In genomic region chr7:157829491-157829890, GRCh38 we compare ENCODE assay signal across 17 cellular contexts.
DNase-seq lines count a peak whose midpoint lies in the region; ATAC-seq, FAIRE-seq and TF ChIP-seq lines count a peak whose summit lies in the region.
"Had no signal": no experiment of that assay in that cellular context is flagged by ENCODE, and none has a peak within 500 bp of the region (broad histone marks: within the 10 kb centered on the region; RNA-seq: fewer than 3 reads in every experiment).

No MANE protein-coding gene starts in this region.

- H3K4me3 Mint-ChIP-seq in neural progenitor cell = no peak overlapping the region
- H3K4me3 Mint-ChIP-seq: CD4-positive, alpha-beta memory T cell had no signal

- H3K4me1 ChIP-seq in K562 (replicated peaks in 1 of 2; ENCODE audit: control insufficient read depth in 2 of 2, insufficient read depth in 2 of 2, low read length in 2 of 2) = no peaks in the 10 kb centered on the region
- H3K4me1 ChIP-seq in neural progenitor cell = peaks cover 1% of the 10 kb centered on the region
- H3K4me1 ChIP-seq in upper lobe of right lung = no peaks in the 10 kb centered on the region
- H3K4me1 ChIP-seq: A549, BE2C, HAP-1 had no signal

- peaks cover 33 to 96% of the 10 kb centered on the region in 2 experiments for H3K27me3 ChIP-seq in K562 (ENCODE audit: control insufficient read depth in 2 of 2, insufficient read depth in 2 of 2, low read length in 2 of 2)
- H3K27me3 ChIP-seq in neural progenitor cell = no peaks in the 10 kb centered on the region
- peaks cover 5% of the 10 kb centered on the region for H3K27me3 ChIP-seq in upper lobe of right lung
- H3K27me3 ChIP-seq: BE2C had no signal

- H3K27ac Mint-ChIP-seq in neural progenitor cell = peak overlapping the region; percentile 42

- H4K20me1 ChIP-seq in K562 (replicated peaks; ENCODE audit: control insufficient read depth, insufficient read depth, low read length) (peaks cover 9% of the 10 kb centered on the region), neural progenitor cell (ENCODE audit: low read depth) (no peaks in the 10 kb centered on the region)

- H3K9me1 ChIP-seq in K562 (ENCODE audit: control insufficient read depth, insufficient read depth, low read length) = no peaks in the 10 kb centered on the region

- peaks cover 2% of the 10 kb centered on the region for H3F3A ChIP-seq in neural progenitor cell (ENCODE audit: low read depth)

- H3K4me3 ChIP-seq in K562 (no peak overlapping the region), neural progenitor cell (no peak overlapping the region), upper lobe of right lung (no peak overlapping the region)
- H3K4me3 ChIP-seq: A549, GM12878, HAP-1 had no signal

- H2AFZ ChIP-seq in K562 (ENCODE audit: low read depth, low read length) (no peak overlapping the region), neural progenitor cell (replicated peaks) (no peak overlapping the region)

- H3K9ac ChIP-seq in K562 (ENCODE audit: insufficient read depth in 1 of 2, low read depth in 2 of 2, low read length in 2 of 2) = no peak overlapping the region
- H3K9ac ChIP-seq in neural progenitor cell = no peak overlapping the region

- DNase-seq in activated CD8-positive, alpha-beta memory T cell treated with anti-CD3 and anti-CD28 coated beads, Interleukin-2, amount 50 U/mL, for 4 hours = peak; percentile 4
- DNase-seq in activated CD8-positive, alpha-beta memory T cell treated with anti-CD3 and anti-CD28 coated beads for 24 hours = no peak
- DNase-seq in K562 (ENCODE audit: extremely low read depth in 1 of 4, low spot score in 3 of 4) (no peak), neural progenitor cell (ENCODE audit: low spot score) (no peak), upper lobe of right lung (peak; percentile 58), mesenteric fat pad (ENCODE audit: low spot score) (no peak)
- DNase-seq: BE2C; CD4-positive, alpha-beta memory T cell; GOT3 had no signal

- peaks cover 23% of the 10 kb centered on the region for H3K4me1 Mint-ChIP-seq in neural progenitor cell

- H3K79me2 ChIP-seq in K562 (ENCODE audit: control insufficient read depth, insufficient read depth, low read length) (no peaks in the 10 kb centered on the region), neural progenitor cell (ENCODE audit: low read depth) (no peaks in the 10 kb centered on the region)

- TF ChIP-seq EP300 in K562 (IDR thresholded peaks at IDR 0.05; ENCODE audit: low read length) = no peak

- FAIRE-seq in K562 (lab: Jason Lieb, UNC) = no peak
- FAIRE-seq: A549, GM12878, GM18507 had no signal

- intact Hi-C loops in K562 (cut with micrococcal nuclease) (no loop called here), upper lobe of right lung (cut with DNase I) (no loop called here)

- BruUV-seq in K562 (replicated peaks; lab: Mats Ljungman, UMichigan) = no TSS peak

- TF ChIP-seq RAD21 in K562 (CRISPR knock-in tag; conservative IDR thresholded peaks at IDR 0.05 in 1 of 2, IDR thresholded peaks at IDR 0.05 in 1 of 2) = peak in 1 of 2 experiments; percentile 17; a peak in 2 of 4 replicates

- 2% methylated on average over 15 of the region's 15 CpGs for WGBS in K562 (ENCODE audit: insufficient coverage, low coverage, missing lambda C conversion rate)

- no peak overlapping the region for H3K4me2 ChIP-seq in K562 (ENCODE audit: insufficient read depth, low read length)
- no peak overlapping the region for H3K4me2 ChIP-seq in neural progenitor cell
- H3K4me2 ChIP-seq: A549 had no signal

- no peaks in the 10 kb centered on the region for H3K9me3 Mint-ChIP-seq in neural progenitor cell
- H3K9me3 Mint-ChIP-seq: CD4-positive, alpha-beta memory T cell had no signal

- CTCF ChIA-PET in K562 (lab: Yijun Ruan, JAX; ENCODE audit: low intra/inter-chr PET ratio) = no interaction called here

- H3K9me3 ChIP-seq in K562 (replicated peaks; ENCODE audit: control insufficient read depth, insufficient read depth, low read depth, low read length) (no peaks in the 10 kb centered on the region), neural progenitor cell (ENCODE audit: low read depth) (no peaks in the 10 kb centered on the region), upper lobe of right lung (no peaks in the 10 kb centered on the region)
- H3K9me3 ChIP-seq: A549, BE2C, HAP-1 had no signal

- 0 out of 6 replicates have a peak, but pooled peaks of 1 of the 3 experiments have one; percentile 11 for TF ChIP-seq CTCF in K562 (IDR thresholded peaks at IDR 0.05 in 2 of 3, conservative IDR thresholded peaks at IDR 0.05 in 1 of 3; ENCODE audit: insufficient read depth in 2 of 3, low read depth in 1 of 3, low read length in 3 of 3)
- no peak for TF ChIP-seq CTCF in neural progenitor cell (IDR thresholded peaks at IDR 0.05)
- TF ChIP-seq CTCF in upper lobe of right lung (IDR thresholded peaks at IDR 0.05) = no peak

- ATAC-seq in K562 (peak; percentile 58), upper lobe of right lung (no peak), GM19452 (IDR thresholded peaks at IDR 0.05; ENCODE audit: unreplicated experiment) (no peak), HG02938 (IDR thresholded peaks at IDR 0.05; ENCODE audit: unreplicated experiment) (no peak)
- ATAC-seq: A549, GM12878 had no signal

- no peaks in the 10 kb centered on the region for H3K36me3 ChIP-seq in K562 (ENCODE audit: control insufficient read depth, insufficient read depth, low read length)
- no peaks in the 10 kb centered on the region for H3K36me3 ChIP-seq in neural progenitor cell
- no peaks in the 10 kb centered on the region for H3K36me3 ChIP-seq in upper lobe of right lung
- H3K36me3 ChIP-seq: BE2C, HAP-1 had no signal

- H3K27me3 Mint-ChIP-seq in neural progenitor cell (ENCODE audit: insufficient read depth, low read depth) = peaks cover 2% of the 10 kb centered on the region
- H3K27me3 Mint-ChIP-seq: CD4-positive, alpha-beta memory T cell had no signal

- TF ChIP-seq POLR2A in K562 (conservative IDR thresholded peaks at IDR 0.05) = no peak

- in situ Hi-C loops in K562 (cut with MboI) = loop anchor here (10.0 kb wide), 1 partner anchor 775 kb away; no protein-coding TSS in a partner anchor

- H3K27ac ChIP-seq in K562 (ENCODE audit: extremely low read depth, low read depth, low read length) = no peak overlapping the region
- no peak overlapping the region for H3K27ac ChIP-seq in neural progenitor cell
- H3K27ac ChIP-seq in upper lobe of right lung = no peak overlapping the region
- H3K27ac ChIP-seq: A549, C4-2B, HL-60 had no signal

- no peaks in the 10 kb centered on the region for H3K36me3 Mint-ChIP-seq in neural progenitor cell
- H3K36me3 Mint-ChIP-seq: CD4-positive, alpha-beta memory T cell had no signal

- POLR2A ChIA-PET in K562 (lab: Yijun Ruan, JAX) = no interaction called here

TF ChIP-seq in K562, 482 proteins besides CTCF, POLR2A, EP300 and RAD21:
- TF ChIP-seq SRSF3 (IDR thresholded peaks at IDR 0.05; ENCODE audit: insufficient read depth, low read length) (no peak), KLF1 (tag; IDR thresholded peaks at IDR 0.05) (no peak), COPS2 (conservative IDR thresholded peaks at IDR 0.05) (no peak), IFI16 (CRISPR knock-in tag; IDR thresholded peaks at IDR 0.05) (no peak), TAF15 (IDR thresholded peaks at IDR 0.05; ENCODE audit: low read depth, low read length) (no peak), TRIM24 (IDR thresholded peaks at IDR 0.05) (no peak), GTF3C2 (IDR thresholded peaks at IDR 0.05; ENCODE audit: borderline replicate concordance, extremely low read depth, insufficient read length) (no peak), FOXJ2 (tag; IDR thresholded peaks at IDR 0.05) (no peak), KDM5B (IDR thresholded peaks at IDR 0.05; ENCODE audit: insufficient replicate concordance, low read depth, low read length) (no peak)

Comparison
In these comparisons a context has a peak if more than half of its experiments do, and no peak if none do; other contexts are left out.
1. DNase-seq: peak in activated CD8-positive, alpha-beta memory T cell treated with anti-CD3 and anti-CD28 coated beads, Interleukin-2, amount 50 U/mL, for 4 hours (single experiment) and upper lobe of right lung (single experiment); none in activated CD8-positive, alpha-beta memory T cell treated with anti-CD3 and anti-CD28 coated beads for 24 hours (single experiment), K562 (0 of 4), neural progenitor cell (single experiment) and mesenteric fat pad (single experiment).